8 cellular contexts compared by ENCODE assay signal in the genomic region with DNA sequence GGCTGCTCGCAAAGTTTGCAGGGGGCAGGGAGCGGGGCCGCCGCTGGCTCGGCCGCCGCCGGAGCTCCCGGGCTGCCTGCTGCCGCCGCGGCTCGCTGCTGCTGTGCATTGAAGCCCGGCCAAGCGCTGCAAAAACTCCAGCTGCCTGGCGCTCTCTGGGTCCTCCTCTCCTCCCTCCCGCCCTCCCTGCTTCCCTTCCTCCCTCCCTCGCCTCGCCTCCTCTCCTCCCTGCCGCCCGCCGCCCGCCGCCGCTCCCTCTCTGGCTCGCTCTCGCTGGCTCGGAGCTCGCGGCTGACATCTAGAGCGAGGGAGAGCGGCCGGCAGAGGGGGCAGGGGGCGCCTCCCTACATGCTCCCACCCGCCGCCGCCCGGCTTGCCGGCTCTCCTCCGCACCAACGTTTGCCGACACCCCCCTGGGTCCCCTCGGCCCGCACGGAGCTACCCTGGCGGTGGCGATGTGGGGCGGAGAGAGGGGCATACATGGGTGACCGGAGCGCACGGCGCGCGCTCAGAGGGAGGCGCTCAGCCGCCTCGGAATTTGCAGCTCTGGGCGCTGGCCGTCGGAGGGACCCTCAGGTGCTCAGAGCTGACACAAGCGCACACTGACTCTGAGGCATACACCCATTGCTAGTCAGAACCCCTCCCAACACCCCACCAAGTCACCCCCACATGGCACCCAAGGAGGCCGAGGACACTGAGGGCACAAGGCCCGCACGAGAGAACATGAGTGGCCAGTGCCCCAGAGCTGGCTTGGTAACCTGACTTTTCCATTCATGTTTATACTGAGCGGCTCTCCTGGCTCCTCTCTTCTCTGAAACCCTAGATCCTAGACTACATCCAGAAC. TPM values are rescaled to one million over a fixed set of nuclear protein-coding genes. Genes with fewer than 3 reads are reported as not detected.
DNase-seq lines count a peak whose midpoint lies in the region; ATAC-seq and TF ChIP-seq lines count a peak whose summit lies in the region.

No MANE protein-coding gene starts in this region.

- no peak for TF ChIP-seq POLR2A in prostate gland (IDR thresholded peaks at IDR 0.05)

- H3K9me3 ChIP-seq in right cardiac atrium (ENCODE audit: control insufficient read depth, low read length), result no peaks in the 10 kb centered on the region
- H3K9me3 ChIP-seq in prostate gland, result no peaks in the 10 kb centered on the region

- H3K36me3 ChIP-seq in prostate gland, result no peaks in the 10 kb centered on the region

- peaks cover 15% of the 10 kb centered on the region for H3K4me1 Mint-ChIP-seq in activated naive CD8-positive, alpha-beta T cell treated with anti-CD3 and anti-CD28 coated beads, Interleukin-2, amount 50 U/mL, for 24 hours

- no peaks in the 10 kb centered on the region for H3K9me3 Mint-ChIP-seq in activated naive CD8-positive, alpha-beta T cell treated with anti-CD3 and anti-CD28 coated beads, Interleukin-2, amount 50 U/mL, for 24 hours

- peaks cover 52% of the 10 kb centered on the region for H3K27me3 Mint-ChIP-seq in activated naive CD8-positive, alpha-beta T cell treated with anti-CD3 and anti-CD28 coated beads, Interleukin-2, amount 50 U/mL, for 24 hours

- DNase-seq in DMS79 (lab: John Stamatoyannopoulos, UW) (peak; percentile 46), NCI-H1694 treated with DMSO at 0.1 percent for 48 hours (lab: John Stamatoyannopoulos, UW) (peak; percentile 76), right cardiac atrium (peak; percentile 87 to 94 (median 93)), prostate gland (ENCODE audit: low spot score) (peak; percentile 45), epidermal melanocyte (ENCODE audit: insufficient read length, low spot score) (no peak), GM19238 (ENCODE audit: insufficient read length, low spot score) (no peak), RKO (ENCODE audit: low spot score) (no peak)
- DNase-seq in activated naive CD8-positive, alpha-beta T cell treated with anti-CD3 and anti-CD28 coated beads, Interleukin-2, amount 50 U/mL, for 24 hours, result no peak

- peak in 2 of 4 experiments; percentile 8 to 29 for TF ChIP-seq CTCF in prostate gland (IDR thresholded peaks at IDR 0.05)

- no peak for ATAC-seq in activated naive CD8-positive, alpha-beta T cell treated with anti-CD3 and anti-CD28 coated beads, Interleukin-2, amount 50 U/mL, for 24 hours
- peak; percentile 74 to 86 for ATAC-seq in right cardiac atrium

- H3K27me3 ChIP-seq in right cardiac atrium (ENCODE audit: control insufficient read depth, insufficient read depth) (no peaks in the 10 kb centered on the region), prostate gland (replicated peaks; ENCODE audit: insufficient read depth) (peaks cover 17% of the 10 kb centered on the region)

- H3K36me3 Mint-ChIP-seq in activated naive CD8-positive, alpha-beta T cell treated with anti-CD3 and anti-CD28 coated beads, Interleukin-2, amount 50 U/mL, for 24 hours (ENCODE audit: low read depth), result no peaks in the 10 kb centered on the region

- H3K27ac ChIP-seq in right cardiac atrium (ENCODE audit: low read length), result no peak overlapping the region
- no peak overlapping the region for H3K27ac ChIP-seq in prostate gland

- H3K4me1 ChIP-seq in right cardiac atrium (ENCODE audit: control insufficient read depth, insufficient read depth, low read length) (no peaks in the 10 kb centered on the region), prostate gland (replicated peaks) (peaks cover 4% of the 10 kb centered on the region)

- intact Hi-C loops in right cardiac atrium (cut with DNase I) (loop anchor here (5.0 to 10.0 kb wide), 5 partner anchors 73 to 630 kb away; no protein-coding TSS in a partner anchor), prostate gland (cut with DNase I) (no loop called here)

- WGBS in right cardiac atrium, result 8% methylated on average over 64 of the region's 65 CpGs
- WGBS in prostate gland, result 8% methylated on average over 54 of the region's 65 CpGs

- H3K4me3 ChIP-seq in right cardiac atrium (ENCODE audit: low read length) (peak overlapping the region; percentile 79), prostate gland (peak overlapping the region; percentile 29 to 30)

- peak overlapping the region; percentile 32 for H3K4me3 Mint-ChIP-seq in activated naive CD8-positive, alpha-beta T cell treated with anti-CD3 and anti-CD28 coated beads, Interleukin-2, amount 50 U/mL, for 24 hours

- H3K27ac Mint-ChIP-seq in activated naive CD8-positive, alpha-beta T cell treated with anti-CD3 and anti-CD28 coated beads, Interleukin-2, amount 50 U/mL, for 24 hours, result no peak overlapping the region

RNA-seq across cellular contexts. Expression of gene PLXNA4, which starts 1.2 kb away (rescaled TPM):
- total RNA-seq in right cardiac atrium (10 to 100 TPM; 12.2 to 19.3 (median 17.2) TPM), prostate gland (1 to 10 TPM in 1 of 2 donors, under 1 TPM in 1; 0.41 to 2.8 TPM)
- 5.7 TPM for polyA plus RNA-seq in right cardiac atrium

Comparison
In these comparisons a context has a peak if more than half of its experiments do, and no peak if none do; other contexts are left out.
1. DNase-seq: peak in DMS79 (single experiment), NCI-H1694 treated with DMSO at 0.1 percent for 48 hours (single experiment), right cardiac atrium (3 of 3) and prostate gland (single experiment); none in activated naive CD8-positive, alpha-beta T cell treated with anti-CD3 and anti-CD28 coated beads, Interleukin-2, amount 50 U/mL, for 24 hours (single experiment), epidermal melanocyte (single experiment), GM19238 (single experiment) and RKO (single experiment).